ENCODE assay signal across 8 cellular contexts in the genomic region with DNA sequence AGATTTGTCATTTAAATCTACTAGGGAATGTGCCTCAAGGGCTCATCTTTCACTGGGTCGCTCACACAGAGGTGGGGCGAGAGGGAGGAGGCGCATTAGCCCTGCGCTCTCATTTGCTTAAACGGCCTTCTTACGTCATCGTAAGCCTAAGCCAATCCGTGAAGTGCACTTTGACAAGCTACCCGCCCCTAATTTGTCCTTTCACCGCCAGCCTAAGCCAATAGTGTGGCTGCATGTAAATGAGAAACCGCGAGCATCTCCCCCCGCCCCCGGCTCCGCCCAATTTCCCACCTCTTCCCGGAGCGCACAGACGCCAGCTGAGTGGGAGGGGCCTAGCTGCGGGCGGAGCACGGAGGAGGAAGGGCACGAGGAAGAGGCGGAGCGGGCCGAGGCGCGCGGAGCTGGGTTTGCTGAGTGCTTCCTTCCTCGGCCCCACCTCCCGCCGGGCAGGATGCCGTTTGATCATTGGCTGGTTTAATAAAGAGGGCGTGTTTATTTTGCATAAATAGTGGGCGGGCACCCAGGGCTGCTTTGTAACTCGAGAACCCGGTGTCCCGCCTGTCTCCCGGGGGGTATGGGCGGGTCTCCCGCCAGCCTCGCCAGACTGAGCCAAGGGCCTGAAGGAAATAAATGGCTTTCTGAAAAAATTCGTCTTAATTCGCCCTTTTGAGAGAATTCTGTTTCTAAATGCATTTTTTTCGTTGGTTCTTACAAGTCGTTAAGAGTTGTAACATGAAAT.
DNase-seq lines count a peak whose midpoint lies in the region; ATAC-seq and TF ChIP-seq lines count a peak whose summit lies in the region.

No MANE protein-coding gene starts in this region.

- ATAC-seq in GM18517 (IDR thresholded peaks at IDR 0.05; ENCODE audit: unreplicated experiment): peak; percentile 91
- peak; percentile 92 for ATAC-seq in HG02981 (IDR thresholded peaks at IDR 0.05; ENCODE audit: unreplicated experiment)

- peak overlapping the region; percentile 22; the same call in 1 of the 2 replicates for H3K27ac ChIP-seq in 22Rv1

- TF ChIP-seq CTCF in 22Rv1 (IDR thresholded peaks at IDR 0.05): no peak

- DNase-seq in NCI-H1694 treated with DMSO at 0.1 percent for 48 hours (lab: John Stamatoyannopoulos, UW) (peak; percentile 100), T-helper 2 cell (peak; percentile 52 to 100 (median 67)), amniotic stem cell (lab: John Stamatoyannopoulos, UW) (peak; percentile 99), iPS-NIHi11 (ENCODE audit: low spot score) (peak; percentile 92)
- DNase-seq in stimulated activated CD4-positive, alpha-beta T cell treated with anti-CD3 and anti-CD28 coated beads, Interleukin-15, amount 100 ng/mL, for 48 hours (ENCODE audit: low read depth in 2 of 2): peak; percentile 95

Comparison
In these comparisons a context has a peak if more than half of its experiments do, and no peak if none do; other contexts are left out.
1. Peak in every context shown above with its lines: DNase-seq, ATAC-seq and H3K27ac ChIP-seq.